Comparison of ENCODE assay signal across 24 cellular contexts in genomic region chr12:106122004-106122403, GRCh38. TPM values are rescaled to one million over a fixed set of nuclear protein-coding genes. Genes with fewer than 3 reads are reported as not detected.
A peak's percentile ranks its signal among the peaks of the same experiment; 100 is the strongest.
DNase-seq lines count a peak whose midpoint lies in the region; ATAC-seq and TF ChIP-seq lines count a peak whose summit lies in the region.
"Had no signal": no experiment of that assay in that cellular context is flagged by ENCODE, and none has a peak within 500 bp of the region (broad histone marks: within the 10 kb centered on the region; RNA-seq: fewer than 3 reads in every experiment).

No MANE protein-coding gene starts in this region.

- no peak for ATAC-seq in IMR-90 (ENCODE audit: low read depth)
- no peak for ATAC-seq in GM18505 (IDR thresholded peaks at IDR 0.05; ENCODE audit: unreplicated experiment)
- ATAC-seq in esophagus mucosa = no peak
- no peak for ATAC-seq in GM21447 (IDR thresholded peaks at IDR 0.05; ENCODE audit: unreplicated experiment)
- ATAC-seq: natural killer cell; stimulated activated memory B cell treated with anti-CD40 and anti-IgM and Interleukin-4, amounts not matched to agents 10 μg/mL and 1 μg/mL and 100 μg/mL, for 72 hours had no signal

- POLR2A ChIA-PET in IMR-90 (lab: Charles Lee; ENCODE audit: unreplicated experiment) = no interaction called here

- H3K4ac ChIP-seq in IMR-90 (ENCODE audit: low read depth, low read length) (peak overlapping the region; percentile 24; the same call in 1 of the 2 replicates), mesenchymal stem cell (ENCODE audit: low read depth in 1 of 2, low read length in 2 of 2) (peak overlapping the region; percentile 24 to 30)

- H4K8ac ChIP-seq in IMR-90 (ENCODE audit: low read depth in 2 of 2, low read length in 2 of 2) (no peak overlapping the region), mesenchymal stem cell (ENCODE audit: low read length) (peak overlapping the region; percentile 40)

- no peak for TF ChIP-seq RAD21 in IMR-90 (IDR thresholded peaks at IDR 0.05; ENCODE audit: low read length)

- CTCF ChIA-PET in IMR-90 (lab: Yijun Ruan, JAX) = no interaction called here

- no peak overlapping the region for H2BK15ac ChIP-seq in IMR-90 (ENCODE audit: low read depth, low read length)
- peak overlapping the region; percentile 45 for H2BK15ac ChIP-seq in mesenchymal stem cell (ENCODE audit: low read depth, poor library complexity, severe bottlenecking)

- in situ Hi-C loops in IMR-90 (cut with MboI; ENCODE audit: low sequenced_read_pairs) = no loop called here

- H3K4me1 ChIP-seq in IMR-90 (ENCODE audit: control insufficient read depth, insufficient read depth, low read length) (peaks cover 12% of the 10 kb centered on the region), mesenchymal stem cell (ENCODE audit: control insufficient read depth, insufficient read depth, low read depth, low read length) (peaks cover 26% of the 10 kb centered on the region), tibial nerve (peaks cover 0 to 99% (median 32%) of the 10 kb centered on the region in 4 donors)

- dilution Hi-C loops in IMR-90 (cut with HindIII; ENCODE audit: low sequenced_read_pairs, unreplicated experiment) = no loop called here

- H3K27ac ChIP-seq in IMR-90 (ENCODE audit: insufficient read depth, low read length) (no peak overlapping the region), coronary artery (peak overlapping the region; percentile 84 to 97), mesenchymal stem cell (ENCODE audit: low read length, poor library complexity, severe bottlenecking) (no peak overlapping the region), tibial nerve (peak overlapping the region; percentile 14 to 85 (median 58))
- H3K27ac ChIP-seq: GM23248, SJCRH30 had no signal

- H3K18ac ChIP-seq in IMR-90 (ENCODE audit: low read depth, low read length) (no peak overlapping the region), mesenchymal stem cell (ENCODE audit: low read depth in 1 of 2, low read length in 2 of 2) (peak overlapping the region; percentile 1 to 50)

- H4K20me1 ChIP-seq in IMR-90 (ENCODE audit: insufficient read depth, low read length) = peaks cover 19% of the 10 kb centered on the region

- H3K9ac ChIP-seq in IMR-90 (ENCODE audit: low read depth, low read length) = no peak overlapping the region
- H3K9ac ChIP-seq in mesenchymal stem cell (ENCODE audit: low read length) = no peak overlapping the region
- H3K9ac ChIP-seq: GM23248 had no signal

- H4K91ac ChIP-seq in IMR-90 (ENCODE audit: insufficient read depth, low read depth, low read length) (no peak overlapping the region), mesenchymal stem cell (ENCODE audit: low read length) (no peak overlapping the region)

- H3K27me3 ChIP-seq in IMR-90 (ENCODE audit: control insufficient read depth, insufficient read depth, low read length) = no peaks in the 10 kb centered on the region
- H3K27me3 ChIP-seq in mesenchymal stem cell (ENCODE audit: control insufficient read depth in 1 of 2, insufficient read depth in 1 of 2, low read length in 2 of 2) = no peaks in the 10 kb centered on the region
- no peaks in the 10 kb centered on the region for H3K27me3 ChIP-seq in tibial nerve
- H3K27me3 ChIP-seq: SJCRH30 had no signal

- peak overlapping the region in 1 of 2 experiments; percentile 0 for H2BK12ac ChIP-seq in mesenchymal stem cell (ENCODE audit: low read length in 2 of 2)

- no CpG with 5 or more reads among the region's 3 CpGs for WGBS in IMR-90 (ENCODE audit: extremely low coverage in 2 of 2, insufficient read length in 1 of 2), 2 experiments
- 83% methylated on average over 3 of the region's 3 CpGs for WGBS in mesenchymal stem cell
- 63 to 83% methylated on average over 3 of the region's 3 CpGs for WGBS in tibial nerve, 2 donors

- H3K23ac ChIP-seq in IMR-90 (ENCODE audit: low read depth, low read length) (no peak overlapping the region), mesenchymal stem cell (ENCODE audit: low read length in 2 of 2) (no peak overlapping the region)

- TF ChIP-seq POLR2A in IMR-90 (IDR thresholded peaks at IDR 0.05; ENCODE audit: low read depth, low read length) = no peak
- no peak for TF ChIP-seq POLR2A in tibial nerve (IDR thresholded peaks at IDR 0.05)
- TF ChIP-seq POLR2A in GM18505 (IDR thresholded peaks at IDR 0.05; ENCODE audit: borderline replicate concordance, extremely low read depth, insufficient read depth, insufficient read length) = no peak

- H2BK120ac ChIP-seq in IMR-90 (ENCODE audit: low read depth, low read length) (no peak overlapping the region), mesenchymal stem cell (ENCODE audit: low read depth, low read length) (peak overlapping the region; percentile 86)

- H3K79me1 ChIP-seq in IMR-90 (ENCODE audit: low read depth in 1 of 2, low read length in 2 of 2) = peaks cover 51 to 85% of the 10 kb centered on the region in 2 experiments
- H3K79me1 ChIP-seq in mesenchymal stem cell (replicated peaks; ENCODE audit: low read length, poor library complexity, severe bottlenecking) = peaks cover 32% of the 10 kb centered on the region

- H3K9me3 ChIP-seq in IMR-90 (ENCODE audit: control insufficient read depth, insufficient read depth, low read length) (no peaks in the 10 kb centered on the region), mesenchymal stem cell (ENCODE audit: control insufficient read depth, low read length) (no peaks in the 10 kb centered on the region), tibial nerve (no peaks in the 10 kb centered on the region)
- H3K9me3 ChIP-seq: SJCRH30 had no signal

- DNase-seq in IMR-90 (no peak), coronary artery (ENCODE audit: low spot score) (no peak), mesenchymal stem cell (no peak), tibial nerve (ENCODE audit: low spot score in 2 of 2) (no peak)
- DNase-seq: activated CD4-positive, alpha-beta memory T cell treated with anti-CD3 and anti-CD28 coated beads, Interleukin-2, amount 10 ng/mL, durations not matched to agents 7 days and 5 days; activated CD4-positive, alpha-beta T cell treated with anti-CD3 and anti-CD28 coated beads for 1 hour; activated CD8-positive, alpha-beta memory T cell treated with anti-CD3 and anti-CD28 coated beads, Interleukin-2, amount 50 U/mL, for 4 hours; activated naive CD4-positive, alpha-beta T cell treated with anti-CD3 and anti-CD28 coated beads for 36 hours; C1 segment of cervical spinal cord; Calu3; DMS79 treated with DMSO at 0.1 percent for 48 hours; GDM1; GM23248; Karpas-422; natural killer cell; NCI-H446; NCI-H82; nucleus accumbens; SJCRH30; SW 1271 had no signal

- H3K36me3 ChIP-seq in IMR-90 (ENCODE audit: control insufficient read depth, insufficient read depth, low read length) = no peaks in the 10 kb centered on the region
- peaks cover 0 to 3% of the 10 kb centered on the region in 2 experiments for H3K36me3 ChIP-seq in mesenchymal stem cell (ENCODE audit: control insufficient read depth in 1 of 2, insufficient read depth in 2 of 2, low read depth in 1 of 2, low read length in 2 of 2)
- no peaks in the 10 kb centered on the region for H3K36me3 ChIP-seq in tibial nerve
- H3K36me3 ChIP-seq: SJCRH30 had no signal

- no TSS peak for BruUV-seq in IMR-90 (replicated peaks; lab: Mats Ljungman, UMichigan)

- H2AFZ ChIP-seq in IMR-90 (replicated peaks; ENCODE audit: low read length, poor library complexity) (no peak overlapping the region), mesenchymal stem cell (ENCODE audit: low read depth, low read length) (no peak overlapping the region)
- H2AFZ ChIP-seq: GM23248 had no signal

- no peak overlapping the region for H3K56ac ChIP-seq in IMR-90 (ENCODE audit: extremely low read depth, insufficient read depth, low read length)

- TF ChIP-seq CTCF in IMR-90 (conservative IDR thresholded peaks at IDR 0.05; ENCODE audit: low read depth, low read length) = no peak
- TF ChIP-seq CTCF in coronary artery (IDR thresholded peaks at IDR 0.05) = no peak
- no peak for TF ChIP-seq CTCF in tibial nerve (IDR thresholded peaks at IDR 0.05)

- no peak overlapping the region for H2BK20ac ChIP-seq in IMR-90 (ENCODE audit: low read depth, low read length)

- H2AK5ac ChIP-seq in IMR-90 (ENCODE audit: low read depth, low read length) (0 out of 2 replicates have a peak overlapping the region, but pooled peaks have one; percentile 50), mesenchymal stem cell (ENCODE audit: low read length, severe bottlenecking) (peak overlapping the region; percentile 37)

- H3K4me2 ChIP-seq in IMR-90 (ENCODE audit: low read depth, low read length) = no peak overlapping the region
- H3K4me2 ChIP-seq in mesenchymal stem cell (ENCODE audit: low read length, poor library complexity, severe bottlenecking) = no peak overlapping the region

- no peak overlapping the region for H3K4me3 ChIP-seq in IMR-90 (ENCODE audit: insufficient read depth, low read depth, low read length)
- H3K4me3 ChIP-seq in coronary artery = no peak overlapping the region
- H3K4me3 ChIP-seq in mesenchymal stem cell (ENCODE audit: insufficient read depth in 1 of 2, low read depth in 1 of 2, low read length in 2 of 2) = no peak overlapping the region
- H3K4me3 ChIP-seq in tibial nerve = no peak overlapping the region
- H3K4me3 ChIP-seq: GM23248, SJCRH30 had no signal

- no peak overlapping the region for H2BK5ac ChIP-seq in IMR-90 (ENCODE audit: low read depth, low read length, poor library complexity, severe bottlenecking)
- no peak overlapping the region for H2BK5ac ChIP-seq in mesenchymal stem cell (ENCODE audit: low read depth, low read length, poor library complexity, severe bottlenecking)

- TF ChIP-seq EP300 in tibial nerve (IDR thresholded peaks at IDR 0.05) = no peak

- intact Hi-C loops in IMR-90 (cut with micrococcal nuclease) = no loop called here

- H4K5ac ChIP-seq in IMR-90 (ENCODE audit: low read depth, low read length) = no peak overlapping the region

- H2AK9ac ChIP-seq in IMR-90 (replicated peaks; ENCODE audit: low read depth, low read length, poor library complexity) = no peak overlapping the region

- H3K9me1 ChIP-seq in IMR-90 (ENCODE audit: insufficient read depth, low read length) = peaks cover 16% of the 10 kb centered on the region

- H3K14ac ChIP-seq in IMR-90 (replicated peaks; ENCODE audit: low read depth, low read length) (0 out of 2 replicates have a peak overlapping the region, but pooled peaks have one; percentile 45), mesenchymal stem cell (ENCODE audit: low read length in 2 of 2) (no peak overlapping the region)

TF ChIP-seq in IMR-90, 13 proteins besides CTCF, POLR2A, EP300 and RAD21:
- TF ChIP-seq MAFK (IDR thresholded peaks at IDR 0.05; ENCODE audit: low read depth, low read length) (no peak), SMC3 (IDR thresholded peaks at IDR 0.05; ENCODE audit: low read depth, low read length) (no peak), RCOR1 (IDR thresholded peaks at IDR 0.05; ENCODE audit: insufficient replicate concordance, low read length) (no peak), CHD1 (IDR thresholded peaks at IDR 0.05; ENCODE audit: low read depth, low read length) (no peak), MAZ (IDR thresholded peaks at IDR 0.05; ENCODE audit: borderline replicate concordance, low read depth, low read length) (no peak)

RNA-seq across cellular contexts. Expression of gene NUAK1, which starts 16.8 kb away (rescaled TPM):
- total RNA-seq in IMR-90 (2012; rRNA removed) (8.8 and 8.9 TPM in 2 replicates), tibial nerve (10 to 100 TPM; 32.0 to 47.9 (median 33.5) TPM), esophagus mucosa (1.7 TPM)
- 4.8 and 4.9 TPM in 2 replicates for polyA plus RNA-seq in IMR-90 (2012; rRNA removed)
- 3.0 and 3.1 TPM in 2 replicates for polyA plus RNA-seq in IMR-90 (2012; cell fraction: cytosol; rRNA removed)
- 4.5 and 10.4 TPM in 2 replicates for polyA plus RNA-seq in IMR-90 (2012; cell fraction: nucleus; rRNA removed; ENCODE audit: low replicate concordance)
- 8.2 TPM for polyA plus RNA-seq in mesenchymal stem cell (2013, experiment 1 of 2)
- 7.9 TPM for polyA plus RNA-seq in mesenchymal stem cell (2013, experiment 2 of 2)
- total RNA-seq: activated CD4-positive, alpha-beta memory T cell treated with anti-CD3 and anti-CD28 coated beads, Interleukin-2, amount 10 ng/mL, durations not matched to agents 7 days and 5 days; activated naive CD4-positive, alpha-beta T cell treated with anti-CD3 and anti-CD28 coated beads for 36 hours had no signal

Comparison
In these comparisons a context has a peak if more than half of its experiments do, and no peak if none do; other contexts are left out.
1. H3K27ac ChIP-seq: peak in coronary artery (2 of 2) and tibial nerve (4 of 4); none in IMR-90 (single experiment) and mesenchymal stem cell (single experiment).